In genomic region chr16:30949655-30950515, GRCh38 we compare ENCODE assay signal across 1 cellular context.
A peak's percentile ranks its signal among the peaks of the same experiment; 100 is the strongest.
TF ChIP-seq lines count a peak whose summit lies in the region.

No MANE protein-coding gene starts in this region.

TF ChIP-seq in HepG2, 621 proteins besides CTCF, POLR2A, EP300 and RAD21 (continued from another document and continues in another):
- peak; percentile 71 for TF ChIP-seq ZNF639 (CRISPR knock-in tag; conservative IDR thresholded peaks at IDR 0.05)
- TF ChIP-seq ARID3A (IDR thresholded peaks at IDR 0.05; ENCODE audit: low read depth, low read length), result no peak; the same call in 1 of the 2 replicates
- TF ChIP-seq KLF12 (CRISPR knock-in tag; IDR thresholded peaks at IDR 0.05; ENCODE audit: borderline replicate concordance), result no peak; the same call in 1 of the 2 replicates
- TF ChIP-seq ZBED4 (CRISPR knock-in tag; IDR thresholded peaks at IDR 0.05; ENCODE audit: borderline replicate concordance), result peak; percentile 72
- no peak for TF ChIP-seq JARID2 (CRISPR knock-in tag; IDR thresholded peaks at IDR 0.05; ENCODE audit: insufficient replicate concordance)
- peak; percentile 46; the same call in 1 of the 2 replicates for TF ChIP-seq KMT2B (CRISPR knock-in tag; IDR thresholded peaks at IDR 0.05)
- TF ChIP-seq KDM3A (CRISPR knock-in tag; IDR thresholded peaks at IDR 0.05; ENCODE audit: low read depth), result peak; percentile 90
- peak; percentile 93 for TF ChIP-seq TBX2 (CRISPR knock-in tag; IDR thresholded peaks at IDR 0.05; ENCODE audit: borderline replicate concordance)
- TF ChIP-seq HMGXB3 (CRISPR knock-in tag; IDR thresholded peaks at IDR 0.05; ENCODE audit: borderline replicate concordance), result peak; percentile 95
- peak; percentile 88 for TF ChIP-seq TOPORS (CRISPR knock-in tag; IDR thresholded peaks at IDR 0.05)
- TF ChIP-seq CSRNP2 (CRISPR knock-in tag; conservative IDR thresholded peaks at IDR 0.05; ENCODE audit: low read depth), result no peak
- peak; percentile 88 for TF ChIP-seq THAP11 (CRISPR knock-in tag; IDR thresholded peaks at IDR 0.05)
- TF ChIP-seq SNAPC2 (CRISPR knock-in tag; IDR thresholded peaks at IDR 0.05), result peak; percentile 97; the same call in 1 of the 2 replicates
- peak; percentile 72 for TF ChIP-seq ZFP91 (CRISPR knock-in tag; IDR thresholded peaks at IDR 0.05; ENCODE audit: borderline replicate concordance)
- TF ChIP-seq ZFP41 (CRISPR knock-in tag; IDR thresholded peaks at IDR 0.05; ENCODE audit: borderline replicate concordance), result peak; percentile 34; the same call in 1 of the 2 replicates
- TF ChIP-seq PTBP1 (IDR thresholded peaks at IDR 0.05; ENCODE audit: low read depth, low read length, poor library complexity, severe bottlenecking), result no peak
- peak; percentile 74 for TF ChIP-seq KMT2A (CRISPR knock-in tag; IDR thresholded peaks at IDR 0.05)
- no peak for TF ChIP-seq CHD4 (IDR thresholded peaks at IDR 0.05; ENCODE audit: borderline replicate concordance, low read length)
- peak; percentile 86; the same call in 1 of the 2 replicates for TF ChIP-seq ZNF878 (CRISPR knock-in tag; IDR thresholded peaks at IDR 0.05)
- TF ChIP-seq CC2D1A (CRISPR knock-in tag; IDR thresholded peaks at IDR 0.05), result no peak
- 0 out of 2 replicates have a peak, but pooled peaks have one; percentile 73 for TF ChIP-seq DDIT3 (CRISPR knock-in tag; IDR thresholded peaks at IDR 0.05)
- TF ChIP-seq ELF1 (CRISPR knock-in tag; IDR thresholded peaks at IDR 0.05), result peak; percentile 92
- TF ChIP-seq PHF8 (CRISPR knock-in tag; IDR thresholded peaks at IDR 0.05), result no peak; the same call in 1 of the 2 replicates
- TF ChIP-seq MYPOP (CRISPR knock-in tag; IDR thresholded peaks at IDR 0.05), result peak; percentile 45; the same call in 1 of the 2 replicates
- no peak for TF ChIP-seq ATM (IDR thresholded peaks at IDR 0.05; ENCODE audit: borderline replicate concordance)
- no peak for TF ChIP-seq ZBTB40 (IDR thresholded peaks at IDR 0.05)
- TF ChIP-seq ZBTB40 (CRISPR knock-in tag; IDR thresholded peaks at IDR 0.05), result peak; percentile 48
